Comparison of ENCODE assay signal across 10 cellular contexts in genomic region chr17:21106316-21106715, GRCh38.
"Had no signal": no experiment of that assay in that cellular context is flagged by ENCODE, and none has a peak within 500 bp of the region (broad histone marks: within the 10 kb centered on the region; RNA-seq: fewer than 3 reads in every experiment).

No MANE protein-coding gene starts in this region.

- H2AFZ ChIP-seq: GM23248 had no signal

- H3K27ac Mint-ChIP-seq: HFFc6 had no signal

- FAIRE-seq: HTR-8/SVneo, K562 had no signal

- H3K9ac ChIP-seq: GM23248 had no signal

- H3K27ac ChIP-seq: GM23248 had no signal

- DNase-seq: GM23248, H7, HFFc6, IMR-90, Kasumi-1, KG1 had no signal

- H3K4me3 Mint-ChIP-seq: HFFc6 had no signal

- H3K4me3 ChIP-seq: GM23248, HAP-1, K562 had no signal

- H3K36me3 ChIP-seq: HAP-1 had no signal

- ATAC-seq: HCT116 had no signal

- H3K9me3 Mint-ChIP-seq: HFFc6 had no signal
